ENCODE assay signal across 1 cellular context in the genomic region with DNA sequence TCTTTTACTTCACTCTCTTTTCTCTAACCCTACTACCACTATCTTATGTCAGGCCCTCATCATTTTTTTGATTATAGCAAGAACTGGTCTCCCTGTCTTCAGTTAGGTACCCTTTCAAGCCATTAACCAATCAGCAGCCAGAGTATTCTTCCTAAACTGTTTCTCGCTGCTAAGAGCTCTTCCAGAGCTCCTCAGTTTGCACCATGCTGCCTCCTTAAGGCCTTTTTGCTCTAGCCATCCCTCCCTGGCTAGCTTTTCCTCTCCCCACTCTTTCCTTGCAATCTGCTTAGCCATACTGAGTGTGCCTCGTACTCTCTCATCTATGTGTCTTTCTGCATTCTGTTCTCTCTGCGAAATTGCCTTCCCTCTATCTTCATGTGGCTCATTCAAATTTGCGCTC.
TF ChIP-seq lines count a peak whose summit lies in the region.

No MANE protein-coding gene starts in this region.

TF ChIP-seq in endothelial cell of umbilical vein, 7 proteins besides CTCF, POLR2A, EP300 and RAD21:
- TF ChIP-seq JUN (IDR thresholded peaks at IDR 0.05; ENCODE audit: borderline replicate concordance, insufficient read depth, insufficient read length, low read depth), result no peak
- no peak for TF ChIP-seq GATA2 (IDR thresholded peaks at IDR 0.05; ENCODE audit: insufficient read depth, insufficient read length, low read depth, low read length)
- TF ChIP-seq FOS (IDR thresholded peaks at IDR 0.05; ENCODE audit: borderline replicate concordance, insufficient read depth, low read length), result no peak
- TF ChIP-seq EZH2 (IDR thresholded peaks at IDR 0.05; ENCODE audit: borderline replicate concordance, low read depth, low read length, severe bottlenecking), result no peak
- TF ChIP-seq, protein P1, sequence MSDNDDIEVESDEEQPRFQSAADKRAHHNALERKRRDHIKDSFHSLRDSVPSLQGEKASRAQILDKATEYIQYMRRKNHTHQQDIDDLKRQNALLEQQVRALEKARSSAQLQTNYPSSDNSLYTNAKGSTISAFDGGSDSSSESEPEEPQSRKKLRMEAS (IDR thresholded peaks at IDR 0.05; ENCODE audit: insufficient read depth, insufficient read length), result no peak
- no peak for TF ChIP-seq POLR2AphosphoS5 (IDR thresholded peaks at IDR 0.05; ENCODE audit: insufficient read depth, low read depth, low read length)
